8 cellular contexts compared by ENCODE assay signal in the genomic region with DNA sequence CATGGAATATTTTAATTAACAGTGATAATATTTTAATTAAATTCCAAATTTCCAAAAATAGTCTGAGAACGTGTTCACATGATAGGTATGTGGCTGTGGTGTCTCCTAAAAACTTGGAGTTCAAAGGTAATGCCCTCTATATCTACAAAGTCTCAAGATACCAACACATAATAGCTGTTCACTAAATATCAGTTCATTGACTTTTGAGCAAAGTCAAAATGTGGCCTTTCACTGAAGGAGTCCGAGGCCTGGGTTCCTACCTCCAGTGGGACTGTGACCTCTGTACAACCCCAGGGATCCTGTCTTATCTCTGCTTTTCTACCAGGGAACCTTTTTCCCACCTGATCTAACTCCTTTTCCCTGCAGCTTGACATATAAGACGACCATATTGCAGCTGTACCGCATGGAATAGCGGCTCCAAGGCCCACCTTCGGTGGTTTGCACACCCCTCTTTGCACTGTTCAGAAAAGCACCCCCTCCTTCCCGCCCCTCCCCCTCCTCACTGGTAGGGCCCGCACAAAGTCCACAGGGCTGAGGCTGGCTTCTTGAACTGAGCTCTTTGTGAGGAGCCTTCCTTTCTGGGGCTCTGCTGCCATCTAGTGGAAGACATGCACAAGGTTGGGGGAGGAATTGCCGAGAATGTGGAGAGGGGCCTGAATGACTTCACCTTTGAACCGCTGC. TPM values are rescaled to one million over a fixed set of nuclear protein-coding genes. Genes with fewer than 3 reads are reported as not detected.
DNase-seq lines count a peak whose midpoint lies in the region; ATAC-seq and TF ChIP-seq lines count a peak whose summit lies in the region.

No MANE protein-coding gene starts in this region.

- peaks cover 44% of the 10 kb centered on the region for H3K4me1 Mint-ChIP-seq in progenitor cell of endocrine pancreas (ENCODE audit: low read depth)

- H3K36me3 ChIP-seq in adipocyte (ENCODE audit: control insufficient read depth, insufficient read depth, low read length, severe bottlenecking): peaks cover 29% of the 10 kb centered on the region
- no peaks in the 10 kb centered on the region for H3K36me3 ChIP-seq in uterus

- peak; percentile 88 for DNase-seq in AG20443 (ENCODE audit: low spot score)
- peak; percentile 91 for DNase-seq in NB4 (ENCODE audit: low read depth)
- DNase-seq in T follicular helper cell (ENCODE audit: low read depth): peak; percentile 82
- peak; percentile 95 for DNase-seq in adipocyte (ENCODE audit: low read depth)
- DNase-seq in cardiac septum (ENCODE audit: low spot score): peak; percentile 91
- peak; percentile 97 for DNase-seq in progenitor cell of endocrine pancreas (ENCODE audit: low spot score, unreplicated experiment)
- peak; percentile 89 to 93 for DNase-seq in uterus

- peak overlapping the region; percentile 98 for H3K27ac Mint-ChIP-seq in progenitor cell of endocrine pancreas

- H3K4me3 ChIP-seq in NB4 (ENCODE audit: low read depth, low read length) (peak overlapping the region; percentile 93), adipocyte (ENCODE audit: low read length) (peak overlapping the region; percentile 93), uterus (peak overlapping the region; percentile 47 to 91)

- H3K9ac ChIP-seq in adipocyte (ENCODE audit: low read length): peak overlapping the region; percentile 89

- peak overlapping the region; percentile 88 to 99 for H3K27ac ChIP-seq in uterus

- peak overlapping the region; percentile 97 for H3K4me3 Mint-ChIP-seq in progenitor cell of endocrine pancreas (ENCODE audit: low read depth)

- H3K9me3 Mint-ChIP-seq in progenitor cell of endocrine pancreas (ENCODE audit: low read depth): no peaks in the 10 kb centered on the region

- H3K27me3 Mint-ChIP-seq in progenitor cell of endocrine pancreas: no peaks in the 10 kb centered on the region

- H3K4me1 ChIP-seq in adipocyte (ENCODE audit: control insufficient read depth, insufficient read depth, low read length) (peaks cover 64% of the 10 kb centered on the region), uterus (peaks cover 21 to 27% of the 10 kb centered on the region in 2 donors)

- TF ChIP-seq CTCF in NB4 (IDR thresholded peaks at IDR 0.05; ENCODE audit: low read depth, low read length): peak; percentile 71
- TF ChIP-seq CTCF in progenitor cell of endocrine pancreas (IDR thresholded peaks at IDR 0.05; ENCODE audit: unreplicated experiment): peak; percentile 97
- TF ChIP-seq CTCF in uterus (IDR thresholded peaks at IDR 0.05): peak; percentile 89 to 95 (median 94)

- H3K27me3 ChIP-seq in adipocyte (replicated peaks; ENCODE audit: control insufficient read depth, insufficient read depth, low read length) (no peaks in the 10 kb centered on the region), uterus (no peaks in the 10 kb centered on the region)

- intact Hi-C loops in cardiac septum (cut with DNase I): loop anchor here (2.0 to 5.0 kb wide), 5 partner anchors 46 to 392 kb away; a partner anchor contains a TSS
- intact Hi-C loops in uterus (cut with DNase I; ENCODE audit: low total_unique reads): loop anchor here (10.0 kb wide), 1 partner anchor 242 kb away; no protein-coding TSS in a partner anchor

- ATAC-seq in GM19395 (IDR thresholded peaks at IDR 0.05; ENCODE audit: unreplicated experiment): peak; percentile 44

- TF ChIP-seq POLR2A in NB4 (IDR thresholded peaks at IDR 0.05; ENCODE audit: extremely low read depth, insufficient read length) (peak; percentile 22), uterus (IDR thresholded peaks at IDR 0.05) (peak; percentile 17 to 29)

- H3K36me3 Mint-ChIP-seq in progenitor cell of endocrine pancreas (ENCODE audit: insufficient read depth): peaks cover 47% of the 10 kb centered on the region

- H3K9me3 ChIP-seq in adipocyte (ENCODE audit: control insufficient read depth, low read length): no peaks in the 10 kb centered on the region
- no peaks in the 10 kb centered on the region for H3K9me3 ChIP-seq in uterus

RNA-seq across cellular contexts. Expression of a gene that starts 3.1 kb away (rescaled TPM):
- total RNA-seq in cardiac septum (478 TPM), progenitor cell of endocrine pancreas (463 and 471 TPM in 2 replicates), uterus (100 to 1,000 TPM in 2 of 4 donors, 10 to 100 TPM in 2; 49.4 to 210 (median 100) TPM)

RNA-seq across cellular contexts. Expression of a gene that starts 44.3 kb away (rescaled TPM):
- total RNA-seq in cardiac septum (13.0 TPM), progenitor cell of endocrine pancreas (18.2 and 21.6 TPM in 2 replicates), uterus (10 to 100 TPM in 1 of 4 donors, 1 to 10 TPM in 2, under 1 TPM in 1; 0.26 to 10.6 (median 2.3) TPM)

Comparison
In these comparisons a context has a peak if more than half of its experiments do, and no peak if none do; other contexts are left out.
1. Peak in every context shown above with its lines: DNase-seq, ATAC-seq, H3K4me3 ChIP-seq and H3K27ac ChIP-seq.